In genomic region chr16:592518-593306, GRCh38 we compare ENCODE assay signal across 1 cellular context.
TF ChIP-seq lines count a peak whose summit lies in the region.

No MANE protein-coding gene starts in this region.

TF ChIP-seq in HepG2, 621 proteins besides CTCF, POLR2A, EP300 and RAD21 (continued from another document and continues in another):
- TF ChIP-seq ZNF639 (CRISPR knock-in tag; conservative IDR thresholded peaks at IDR 0.05) (no peak), MED8 (CRISPR knock-in tag; IDR thresholded peaks at IDR 0.05; ENCODE audit: insufficient replicate concordance) (peak; percentile 31), YEATS2 (CRISPR knock-in tag; IDR thresholded peaks at IDR 0.05; ENCODE audit: borderline replicate concordance) (peak; percentile 34; the same call in 1 of the 2 replicates), ZSCAN31 (CRISPR knock-in tag; IDR thresholded peaks at IDR 0.05; ENCODE audit: low read depth) (no peak), MAZ (IDR thresholded peaks at IDR 0.05; ENCODE audit: borderline replicate concordance, low read depth, low read length) (no peak), MAZ (CRISPR knock-in tag; IDR thresholded peaks at IDR 0.05; ENCODE audit: low read depth) (no peak), GATAD1 (CRISPR knock-in tag; IDR thresholded peaks at IDR 0.05) (no peak), NKX3-1 (CRISPR knock-in tag; IDR thresholded peaks at IDR 0.05) (no peak), ZHX2 (IDR thresholded peaks at IDR 0.05; ENCODE audit: low read depth) (no peak), ZHX2 (CRISPR knock-in tag; IDR thresholded peaks at IDR 0.05; ENCODE audit: borderline replicate concordance) (no peak), ZFP41 (CRISPR knock-in tag; IDR thresholded peaks at IDR 0.05; ENCODE audit: borderline replicate concordance) (no peak), ZNF17 (CRISPR knock-in tag; IDR thresholded peaks at IDR 0.05) (no peak), FOSL1 (CRISPR knock-in tag; IDR thresholded peaks at IDR 0.05; ENCODE audit: borderline replicate concordance) (no peak), ZNF138 (CRISPR knock-in tag; IDR thresholded peaks at IDR 0.05; ENCODE audit: low read depth) (no peak), NBN (conservative IDR thresholded peaks at IDR 0.05) (no peak), ZFYVE20 (CRISPR knock-in tag; IDR thresholded peaks at IDR 0.05; ENCODE audit: borderline replicate concordance, low read depth) (no peak), SETDB1 (CRISPR knock-in tag; IDR thresholded peaks at IDR 0.05; ENCODE audit: borderline replicate concordance) (no peak), ZFP90 (CRISPR knock-in tag; IDR thresholded peaks at IDR 0.05; ENCODE audit: borderline replicate concordance) (no peak), ZNF124 (CRISPR knock-in tag; IDR thresholded peaks at IDR 0.05) (no peak), ZNF644 (CRISPR knock-in tag; IDR thresholded peaks at IDR 0.05; ENCODE audit: low read depth) (no peak), ZNF652 (CRISPR knock-in tag; IDR thresholded peaks at IDR 0.05; ENCODE audit: borderline replicate concordance, low read depth) (no peak), ZNF256 (CRISPR knock-in tag; conservative IDR thresholded peaks at IDR 0.05) (no peak), STAG1 (CRISPR knock-in tag; IDR thresholded peaks at IDR 0.05) (no peak), ELF4 (CRISPR knock-in tag; IDR thresholded peaks at IDR 0.05; ENCODE audit: borderline replicate concordance) (no peak), MEIS1 (CRISPR knock-in tag; IDR thresholded peaks at IDR 0.05; ENCODE audit: borderline replicate concordance) (no peak), ZSCAN12 (CRISPR knock-in tag; IDR thresholded peaks at IDR 0.05) (no peak)
- TF ChIP-seq, protein P1, sequence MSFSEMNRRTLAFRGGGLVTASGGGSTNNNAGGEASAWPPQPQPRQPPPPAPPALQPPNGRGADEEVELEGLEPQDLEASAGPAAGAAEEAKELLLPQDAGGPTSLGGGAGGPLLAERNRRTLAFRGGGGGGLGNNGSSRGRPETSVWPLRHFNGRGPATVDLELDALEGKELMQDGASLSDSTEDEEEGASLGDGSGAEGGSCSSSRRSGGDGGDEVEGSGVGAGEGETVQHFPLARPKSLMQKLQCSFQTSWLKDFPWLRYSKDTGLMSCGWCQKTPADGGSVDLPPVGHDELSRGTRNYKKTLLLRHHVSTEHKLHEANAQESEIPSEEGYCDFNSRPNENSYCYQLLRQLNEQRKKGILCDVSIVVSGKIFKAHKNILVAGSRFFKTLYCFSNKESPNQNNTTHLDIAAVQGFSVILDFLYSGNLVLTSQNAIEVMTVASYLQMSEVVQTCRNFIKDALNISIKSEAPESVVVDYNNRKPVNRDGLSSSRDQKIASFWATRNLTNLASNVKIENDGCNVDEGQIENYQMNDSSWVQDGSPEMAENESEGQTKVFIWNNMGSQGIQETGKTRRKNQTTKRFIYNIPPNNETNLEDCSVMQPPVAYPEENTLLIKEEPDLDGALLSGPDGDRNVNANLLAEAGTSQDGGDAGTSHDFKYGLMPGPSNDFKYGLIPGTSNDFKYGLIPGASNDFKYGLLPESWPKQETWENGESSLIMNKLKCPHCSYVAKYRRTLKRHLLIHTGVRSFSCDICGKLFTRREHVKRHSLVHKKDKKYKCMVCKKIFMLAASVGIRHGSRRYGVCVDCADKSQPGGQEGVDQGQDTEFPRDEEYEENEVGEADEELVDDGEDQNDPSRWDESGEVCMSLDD (CRISPR knock-in tag; IDR thresholded peaks at IDR 0.05; ENCODE audit: borderline replicate concordance), result no peak
- TF ChIP-seq, protein P2, sequence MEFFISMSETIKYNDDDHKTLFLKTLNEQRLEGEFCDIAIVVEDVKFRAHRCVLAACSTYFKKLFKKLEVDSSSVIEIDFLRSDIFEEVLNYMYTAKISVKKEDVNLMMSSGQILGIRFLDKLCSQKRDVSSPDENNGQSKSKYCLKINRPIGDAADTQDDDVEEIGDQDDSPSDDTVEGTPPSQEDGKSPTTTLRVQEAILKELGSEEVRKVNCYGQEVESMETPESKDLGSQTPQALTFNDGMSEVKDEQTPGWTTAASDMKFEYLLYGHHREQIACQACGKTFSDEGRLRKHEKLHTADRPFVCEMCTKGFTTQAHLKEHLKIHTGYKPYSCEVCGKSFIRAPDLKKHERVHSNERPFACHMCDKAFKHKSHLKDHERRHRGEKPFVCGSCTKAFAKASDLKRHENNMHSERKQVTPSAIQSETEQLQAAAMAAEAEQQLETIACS (CRISPR knock-in tag; IDR thresholded peaks at IDR 0.05), result no peak
- TF ChIP-seq, protein P3, sequence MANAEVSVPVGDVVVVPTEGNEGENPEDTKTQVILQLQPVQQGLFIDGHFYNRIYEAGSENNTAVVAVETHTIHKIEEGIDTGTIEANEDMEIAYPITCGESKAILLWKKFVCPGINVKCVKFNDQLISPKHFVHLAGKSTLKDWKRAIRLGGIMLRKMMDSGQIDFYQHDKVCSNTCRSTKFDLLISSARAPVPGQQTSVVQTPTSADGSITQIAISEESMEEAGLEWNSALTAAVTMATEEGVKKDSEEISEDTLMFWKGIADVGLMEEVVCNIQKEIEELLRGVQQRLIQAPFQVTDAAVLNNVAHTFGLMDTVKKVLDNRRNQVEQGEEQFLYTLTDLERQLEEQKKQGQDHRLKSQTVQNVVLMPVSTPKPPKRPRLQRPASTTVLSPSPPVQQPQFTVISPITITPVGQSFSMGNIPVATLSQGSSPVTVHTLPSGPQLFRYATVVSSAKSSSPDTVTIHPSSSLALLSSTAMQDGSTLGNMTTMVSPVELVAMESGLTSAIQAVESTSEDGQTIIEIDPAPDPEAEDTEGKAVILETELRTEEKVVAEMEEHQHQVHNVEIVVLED (CRISPR knock-in tag; IDR thresholded peaks at IDR 0.05; ENCODE audit: borderline replicate concordance), result 0 out of 2 replicates have a peak, but pooled peaks have one; percentile 29
- TF ChIP-seq, protein P4, sequence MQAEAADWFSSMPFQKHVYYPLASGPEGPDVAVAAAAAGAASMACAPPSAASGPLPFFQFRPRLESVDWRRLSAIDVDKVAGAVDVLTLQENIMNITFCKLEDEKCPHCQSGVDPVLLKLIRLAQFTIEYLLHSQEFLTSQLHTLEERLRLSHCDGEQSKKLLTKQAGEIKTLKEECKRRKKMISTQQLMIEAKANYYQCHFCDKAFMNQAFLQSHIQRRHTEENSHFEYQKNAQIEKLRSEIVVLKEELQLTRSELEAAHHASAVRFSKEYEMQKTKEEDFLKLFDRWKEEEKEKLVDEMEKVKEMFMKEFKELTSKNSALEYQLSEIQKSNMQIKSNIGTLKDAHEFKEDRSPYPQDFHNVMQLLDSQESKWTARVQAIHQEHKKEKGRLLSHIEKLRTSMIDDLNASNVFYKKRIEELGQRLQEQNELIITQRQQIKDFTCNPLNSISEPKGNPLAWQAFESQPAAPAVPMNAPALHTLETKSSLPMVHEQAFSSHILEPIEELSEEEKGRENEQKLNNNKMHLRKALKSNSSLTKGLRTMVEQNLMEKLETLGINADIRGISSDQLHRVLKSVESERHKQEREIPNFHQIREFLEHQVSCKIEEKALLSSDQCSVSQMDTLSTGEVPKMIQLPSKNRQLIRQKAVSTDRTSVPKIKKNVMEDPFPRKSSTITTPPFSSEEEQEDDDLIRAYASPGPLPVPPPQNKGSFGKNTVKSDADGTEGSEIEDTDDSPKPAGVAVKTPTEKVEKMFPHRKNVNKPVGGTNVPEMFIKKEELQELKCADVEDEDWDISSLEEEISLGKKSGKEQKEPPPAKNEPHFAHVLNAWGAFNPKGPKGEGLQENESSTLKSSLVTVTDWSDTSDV (CRISPR knock-in tag; IDR thresholded peaks at IDR 0.05), result no peak
- TF ChIP-seq, protein P5, sequence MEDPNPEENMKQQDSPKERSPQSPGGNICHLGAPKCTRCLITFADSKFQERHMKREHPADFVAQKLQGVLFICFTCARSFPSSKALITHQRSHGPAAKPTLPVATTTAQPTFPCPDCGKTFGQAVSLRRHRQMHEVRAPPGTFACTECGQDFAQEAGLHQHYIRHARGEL (CRISPR knock-in tag; IDR thresholded peaks at IDR 0.05), result no peak
- TF ChIP-seq, protein P6, sequence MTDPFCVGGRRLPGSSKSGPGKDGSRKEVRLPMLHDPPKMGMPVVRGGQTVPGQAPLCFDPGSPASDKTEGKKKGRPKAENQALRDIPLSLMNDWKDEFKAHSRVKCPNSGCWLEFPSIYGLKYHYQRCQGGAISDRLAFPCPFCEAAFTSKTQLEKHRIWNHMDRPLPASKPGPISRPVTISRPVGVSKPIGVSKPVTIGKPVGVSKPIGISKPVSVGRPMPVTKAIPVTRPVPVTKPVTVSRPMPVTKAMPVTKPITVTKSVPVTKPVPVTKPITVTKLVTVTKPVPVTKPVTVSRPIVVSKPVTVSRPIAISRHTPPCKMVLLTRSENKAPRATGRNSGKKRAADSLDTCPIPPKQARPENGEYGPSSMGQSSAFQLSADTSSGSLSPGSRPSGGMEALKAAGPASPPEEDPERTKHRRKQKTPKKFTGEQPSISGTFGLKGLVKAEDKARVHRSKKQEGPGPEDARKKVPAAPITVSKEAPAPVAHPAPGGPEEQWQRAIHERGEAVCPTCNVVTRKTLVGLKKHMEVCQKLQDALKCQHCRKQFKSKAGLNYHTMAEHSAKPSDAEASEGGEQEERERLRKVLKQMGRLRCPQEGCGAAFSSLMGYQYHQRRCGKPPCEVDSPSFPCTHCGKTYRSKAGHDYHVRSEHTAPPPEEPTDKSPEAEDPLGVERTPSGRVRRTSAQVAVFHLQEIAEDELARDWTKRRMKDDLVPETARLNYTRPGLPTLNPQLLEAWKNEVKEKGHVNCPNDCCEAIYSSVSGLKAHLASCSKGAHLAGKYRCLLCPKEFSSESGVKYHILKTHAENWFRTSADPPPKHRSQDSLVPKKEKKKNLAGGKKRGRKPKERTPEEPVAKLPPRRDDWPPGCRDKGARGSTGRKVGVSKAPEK (CRISPR knock-in tag; IDR thresholded peaks at IDR 0.05; ENCODE audit: borderline replicate concordance), result no peak
- TF ChIP-seq, protein P7, sequence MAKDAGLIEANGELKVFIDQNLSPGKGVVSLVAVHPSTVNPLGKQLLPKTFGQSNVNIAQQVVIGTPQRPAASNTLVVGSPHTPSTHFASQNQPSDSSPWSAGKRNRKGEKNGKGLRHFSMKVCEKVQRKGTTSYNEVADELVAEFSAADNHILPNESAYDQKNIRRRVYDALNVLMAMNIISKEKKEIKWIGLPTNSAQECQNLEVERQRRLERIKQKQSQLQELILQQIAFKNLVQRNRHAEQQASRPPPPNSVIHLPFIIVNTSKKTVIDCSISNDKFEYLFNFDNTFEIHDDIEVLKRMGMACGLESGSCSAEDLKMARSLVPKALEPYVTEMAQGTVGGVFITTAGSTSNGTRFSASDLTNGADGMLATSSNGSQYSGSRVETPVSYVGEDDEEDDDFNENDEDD (CRISPR knock-in tag; IDR thresholded peaks at IDR 0.05; ENCODE audit: borderline replicate concordance), result peak; percentile 85; the same call in 1 of the 2 replicates
